ENCODE assay signal across 8 cellular contexts in the genomic region with DNA sequence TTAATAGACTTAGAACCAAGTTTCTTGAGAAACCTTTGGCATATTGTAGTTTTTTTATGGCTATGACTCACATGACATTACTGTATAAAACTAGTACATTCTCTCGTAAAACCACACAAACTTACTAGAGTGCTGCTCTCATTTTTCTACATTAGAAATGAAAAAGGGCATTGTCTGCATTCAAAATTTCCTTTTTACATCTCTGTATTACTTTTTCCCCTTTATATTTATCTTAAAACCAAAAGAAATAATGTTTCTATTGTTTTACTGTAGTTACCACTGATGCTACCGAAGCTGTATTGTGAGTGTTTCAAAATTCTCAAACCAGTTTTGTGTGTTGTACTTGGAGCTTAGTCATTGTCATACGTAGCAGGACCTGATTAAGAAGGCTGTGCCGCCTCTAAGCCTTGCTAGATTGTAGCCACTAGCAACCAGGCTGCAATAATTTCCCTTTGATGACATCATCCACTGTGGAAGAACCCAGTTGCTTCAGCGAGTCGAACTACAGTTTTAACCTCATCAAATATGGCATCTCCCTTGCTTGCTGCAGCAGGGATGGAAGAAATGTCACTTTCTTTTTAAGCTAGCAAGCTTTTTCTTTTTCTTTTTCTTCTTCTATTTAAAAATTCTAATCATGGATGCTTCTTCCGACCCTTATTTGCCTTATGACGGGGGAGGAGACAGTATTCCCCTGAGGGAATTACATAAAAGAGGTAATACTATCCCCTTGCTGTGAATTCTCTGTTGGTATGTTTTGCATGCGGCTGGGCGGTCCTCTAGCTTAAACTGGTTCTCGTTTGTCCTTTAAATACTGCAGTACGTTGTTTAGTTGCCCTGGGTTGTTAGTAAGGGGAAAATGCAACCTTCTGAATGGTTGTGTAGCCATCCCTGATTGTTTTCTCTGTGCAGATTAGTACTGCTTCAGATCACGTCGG. TPM values are rescaled to one million over a fixed set of nuclear protein-coding genes. Genes with fewer than 3 reads are reported as not detected.
DNase-seq lines count a peak whose midpoint lies in the region; ATAC-seq lines count a peak whose summit lies in the region.

No MANE protein-coding gene starts in this region.

- peak; percentile 15 for DNase-seq in 8988T
- peak; percentile 88 for DNase-seq in NCI-H2171 treated with DMSO at 0.1 percent for 48 hours (lab: John Stamatoyannopoulos, UW)
- DNase-seq in activated CD4-positive, CD25-positive, alpha-beta regulatory T cell (lab: John Stamatoyannopoulos, UW): peak; percentile 3 to 34 (median 18)
- peak; percentile 88 for DNase-seq in cerebellum (ENCODE audit: low spot score)
- peak; percentile 97 for DNase-seq in islet precursor cell
- DNase-seq in stimulated activated CD4-positive, alpha-beta T cell treated with anti-CD3 and anti-CD28 coated beads, Interleukin-12 subunit alpha, Interleukin-12 subunit beta, amount 100 ng/mL, for 48 hours (ENCODE audit: low read depth in 2 of 3, low spot score in 1 of 3): peak; percentile 38 to 51 (median 48)

- ATAC-seq in GM18520 (IDR thresholded peaks at IDR 0.05; ENCODE audit: unreplicated experiment) (peak; percentile 98), HG03066 (IDR thresholded peaks at IDR 0.05; ENCODE audit: low read depth, unreplicated experiment) (peak; percentile 94)

RNA-seq across cellular contexts. Expression of gene CLCN3, which starts 39.6 kb away (rescaled TPM):
- 105 TPM for total RNA-seq in cerebellum

RNA-seq across cellular contexts. Expression of gene NEK1, which starts 47.6 kb away (rescaled TPM):
- total RNA-seq in cerebellum: 31.6 TPM

Comparison
In these comparisons a context has a peak if more than half of its experiments do, and no peak if none do; other contexts are left out.
1. Peak in every context shown above with its lines: DNase-seq and ATAC-seq.
2. DNase-seq: peak in every context shown above with its lines; median percentile 97 in islet precursor cell; 88 in NCI-H2171 treated with DMSO at 0.1 percent for 48 hours; 88 in cerebellum; 48 in stimulated activated CD4-positive, alpha-beta T cell treated with anti-CD3 and anti-CD28 coated beads, Interleukin-12 subunit alpha, Interleukin-12 subunit beta, amount 100 ng/mL, for 48 hours; 18 in activated CD4-positive, CD25-positive, alpha-beta regulatory T cell; 15 in 8988T.